In genomic region chr1:116379057-116379630, GRCh38 we compare ENCODE assay signal across 11 cellular contexts. TPM values are rescaled to one million over a fixed set of nuclear protein-coding genes. Genes with fewer than 3 reads are reported as not detected.
DNase-seq lines count a peak whose midpoint lies in the region; ATAC-seq and TF ChIP-seq lines count a peak whose summit lies in the region.
"Had no signal": no experiment of that assay in that cellular context is flagged by ENCODE, and none has a peak within 500 bp of the region (broad histone marks: within the 10 kb centered on the region; RNA-seq: fewer than 3 reads in every experiment).

No MANE protein-coding gene starts in this region.

- DNase-seq in CD14-positive monocyte (ENCODE audit: low spot score), result no peak
- DNase-seq in epithelial cell of proximal tubule (ENCODE audit: low read depth), result no peak
- no peak for DNase-seq in osteoblast (ENCODE audit: insufficient read length, low spot score, missing footprints)
- no peak for DNase-seq in MG63
- DNase-seq in activated CD8-positive, alpha-beta memory T cell treated with anti-CD3 and anti-CD28 coated beads, Interleukin-2, amount 10 ng/mL, durations not matched to agents 7 days and 5 days, result no peak
- DNase-seq: DMS 273 treated with DMSO at 0.1 percent for 48 hours, NCI-H526 treated with DMSO at 0.1 percent for 48 hours had no signal

- H2AFZ ChIP-seq in OCI-LY3 (ENCODE audit: low read depth, low read length) (no peak overlapping the region), osteoblast (ENCODE audit: low read length) (no peak overlapping the region)

- no peak overlapping the region for H3K9ac ChIP-seq in OCI-LY3 (ENCODE audit: low read length)

- H4K20me1 ChIP-seq in OCI-LY3 (ENCODE audit: insufficient read depth, low read length) (peaks cover 96% of the 10 kb centered on the region), osteoblast (ENCODE audit: insufficient read depth, low read length) (peaks cover 31% of the 10 kb centered on the region)

- H3K9me3 ChIP-seq in OCI-LY3 (ENCODE audit: insufficient read depth, low read length), result no peaks in the 10 kb centered on the region
- no peaks in the 10 kb centered on the region for H3K9me3 ChIP-seq in osteoblast (ENCODE audit: low read depth, low read length)
- no peaks in the 10 kb centered on the region for H3K9me3 ChIP-seq in MG63
- H3K9me3 ChIP-seq: ascending aorta had no signal

- H3K4me1 ChIP-seq in OCI-LY3 (ENCODE audit: low read length) (peaks cover 73% of the 10 kb centered on the region), osteoblast (ENCODE audit: insufficient read depth, low read length) (peaks cover 53% of the 10 kb centered on the region)

- H3K4me3 Mint-ChIP-seq in CD14-positive monocyte, result no peak overlapping the region
- H3K4me3 Mint-ChIP-seq in activated CD8-positive, alpha-beta memory T cell treated with anti-CD3 and anti-CD28 coated beads, Interleukin-2, amount 10 ng/mL, durations not matched to agents 7 days and 5 days, result no peak overlapping the region

- H3K36me3 Mint-ChIP-seq in CD14-positive monocyte, result peaks cover 24 to 29% of the 10 kb centered on the region in 2 donors
- H3K36me3 Mint-ChIP-seq in activated CD8-positive, alpha-beta memory T cell treated with anti-CD3 and anti-CD28 coated beads, Interleukin-2, amount 10 ng/mL, durations not matched to agents 7 days and 5 days, result peaks cover 16% of the 10 kb centered on the region

- H3K27ac Mint-ChIP-seq in CD14-positive monocyte, result peak overlapping the region; percentile 96 to 98 (median 97)
- H3K27ac Mint-ChIP-seq in activated CD8-positive, alpha-beta memory T cell treated with anti-CD3 and anti-CD28 coated beads, Interleukin-2, amount 10 ng/mL, durations not matched to agents 7 days and 5 days, result no peak overlapping the region

- intact Hi-C loops in CD14-positive monocyte (cut with micrococcal nuclease), result loop anchor here in 1 of 2 donors (10.0 kb wide), 3 partner anchors 116 to 616 kb away; no protein-coding TSS in a partner anchor

- TF ChIP-seq CTCF in CD14-positive monocyte (IDR thresholded peaks at IDR 0.05), result no peak
- no peak for TF ChIP-seq CTCF in OCI-LY3 (IDR thresholded peaks at IDR 0.05; ENCODE audit: low read depth, low read length)
- TF ChIP-seq CTCF in epithelial cell of proximal tubule (conservative IDR thresholded peaks at IDR 0.05; ENCODE audit: low read depth, low read length), result no peak
- no peak for TF ChIP-seq CTCF in osteoblast (IDR thresholded peaks at IDR 0.05; ENCODE audit: extremely low read depth, low read depth, low read length)

- H3K27ac ChIP-seq in OCI-LY3 (ENCODE audit: low read length) (no peak overlapping the region), osteoblast (ENCODE audit: low read depth, low read length) (peak overlapping the region; percentile 99)

- peaks cover 27% of the 10 kb centered on the region for H3K36me3 ChIP-seq in OCI-LY3 (replicated peaks; ENCODE audit: low read depth, low read length)
- H3K36me3 ChIP-seq in osteoblast (ENCODE audit: insufficient read depth, low read length), result no peaks in the 10 kb centered on the region
- H3K36me3 ChIP-seq in MG63, result peaks cover 5% of the 10 kb centered on the region

- H3K4me1 Mint-ChIP-seq in CD14-positive monocyte, result peaks cover 84% of the 10 kb centered on the region
- H3K4me1 Mint-ChIP-seq in activated CD8-positive, alpha-beta memory T cell treated with anti-CD3 and anti-CD28 coated beads, Interleukin-2, amount 10 ng/mL, durations not matched to agents 7 days and 5 days, result peaks cover 70% of the 10 kb centered on the region

- H3K79me2 ChIP-seq in OCI-LY3 (ENCODE audit: low read length) (peaks cover 97% of the 10 kb centered on the region), osteoblast (ENCODE audit: insufficient read depth, low read length) (peaks cover 83% of the 10 kb centered on the region)

- H3K27me3 ChIP-seq in OCI-LY3 (ENCODE audit: low read depth, low read length) (no peaks in the 10 kb centered on the region), osteoblast (ENCODE audit: insufficient read depth, low read length) (no peaks in the 10 kb centered on the region), MG63 (no peaks in the 10 kb centered on the region)
- H3K27me3 ChIP-seq: ascending aorta had no signal

- H3K4me3 ChIP-seq in OCI-LY3 (ENCODE audit: low read length), result peak overlapping the region; percentile 72; the same call in 1 of the 2 replicates
- peak overlapping the region; percentile 2 for H3K4me3 ChIP-seq in epithelial cell of proximal tubule (ENCODE audit: low read depth, low read length)
- H3K4me3 ChIP-seq in osteoblast (ENCODE audit: insufficient read depth, low read length), result no peak overlapping the region
- no peak overlapping the region for H3K4me3 ChIP-seq in MG63

- CTCF ChIA-PET in activated CD8-positive, alpha-beta memory T cell treated with anti-CD3 and anti-CD28 coated beads, Interleukin-2, amount 10 ng/mL, durations not matched to agents 7 days and 5 days (lab: Charles Lee), result no interaction called here

- H3K4me2 ChIP-seq in OCI-LY3 (ENCODE audit: low read length) (peak overlapping the region; percentile 93), osteoblast (ENCODE audit: insufficient read depth, low read length) (no peak overlapping the region)

- ATAC-seq in activated CD8-positive, alpha-beta memory T cell treated with anti-CD3 and anti-CD28 coated beads, Interleukin-2, amount 10 ng/mL, durations not matched to agents 7 days and 5 days, result no peak
- ATAC-seq in GM21423 (IDR thresholded peaks at IDR 0.05; ENCODE audit: unreplicated experiment), result no peak
- ATAC-seq in HG03460 (IDR thresholded peaks at IDR 0.05; ENCODE audit: unreplicated experiment), result no peak

- H3K27me3 Mint-ChIP-seq in CD14-positive monocyte (ENCODE audit: low read depth in 3 of 3), result peaks cover 0 to under 1% (median 0%) of the 10 kb centered on the region in 3 donors
- no peaks in the 10 kb centered on the region for H3K27me3 Mint-ChIP-seq in activated CD8-positive, alpha-beta memory T cell treated with anti-CD3 and anti-CD28 coated beads, Interleukin-2, amount 10 ng/mL, durations not matched to agents 7 days and 5 days

- H3K9me3 Mint-ChIP-seq in CD14-positive monocyte, result peaks cover 0 to 2% (median 0%) of the 10 kb centered on the region in 7 donors
- no peaks in the 10 kb centered on the region for H3K9me3 Mint-ChIP-seq in activated CD8-positive, alpha-beta memory T cell treated with anti-CD3 and anti-CD28 coated beads, Interleukin-2, amount 10 ng/mL, durations not matched to agents 7 days and 5 days (ENCODE audit: low read depth)

RNA-seq across cellular contexts. Expression of gene ATP1A1, which starts 6.1 kb away (rescaled TPM):
- 10 to 100 TPM; 32.3 to 32.7 TPM for polyA plus RNA-seq in CD14-positive monocyte
- total RNA-seq in epithelial cell of proximal tubule (218 and 261 TPM in 2 replicates), osteoblast (120 and 122 TPM in 2 replicates)
- total RNA-seq in MG63 (2014; rRNA removed; shearing (Covaris generic); ENCODE audit: low replicate concordance), result 88.6 and 124 TPM in 2 replicates
- 100 to 1,000 TPM; 169 to 206 TPM for total RNA-seq in activated CD8-positive, alpha-beta memory T cell treated with anti-CD3 and anti-CD28 coated beads, Interleukin-2, amount 10 ng/mL, durations not matched to agents 7 days and 5 days

Comparison
In these comparisons a context has a peak if more than half of its experiments do, and no peak if none do; other contexts are left out.
1. H3K4me3 ChIP-seq: peak in OCI-LY3 (single experiment) and epithelial cell of proximal tubule (single experiment); none in osteoblast (single experiment) and MG63 (single experiment).